In the genomic region with DNA sequence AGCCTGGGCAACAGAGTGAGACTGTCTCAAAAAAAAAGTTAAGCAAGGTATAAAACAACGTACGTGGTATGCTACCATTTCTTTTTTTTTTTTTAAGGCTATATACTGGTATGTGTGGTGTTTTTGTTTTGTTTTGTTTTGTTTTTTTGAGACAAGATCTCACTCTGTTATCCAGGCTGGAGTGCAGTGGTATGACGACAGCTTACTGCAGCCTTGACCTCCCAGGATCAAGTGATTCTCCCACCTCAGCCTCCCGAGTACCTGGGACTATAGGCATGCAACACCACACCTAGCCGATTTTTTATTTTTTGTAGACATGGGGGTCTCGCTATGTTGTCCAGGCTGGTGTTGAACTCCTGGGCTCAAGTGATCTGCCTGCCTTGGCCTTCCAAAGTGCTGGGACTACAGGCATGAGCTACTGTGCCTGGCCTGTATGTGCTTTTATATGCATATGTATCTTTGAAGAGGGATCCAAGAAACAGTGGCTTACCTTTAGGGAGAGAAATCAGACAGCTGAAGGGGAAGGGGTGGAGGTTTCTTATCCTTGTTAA, we compare ENCODE assay signal across 28 cellular contexts.
"Had no signal": no experiment of that assay in that cellular context is flagged by ENCODE, and none has a peak within 500 bp of the region (broad histone marks: within the 10 kb centered on the region; RNA-seq: fewer than 3 reads in every experiment).

No MANE protein-coding gene starts in this region.

- FAIRE-seq: astrocyte, bronchial epithelial cell, frontal cortex had no signal

- H3K9me3 Mint-ChIP-seq: activated CD4-positive, alpha-beta memory T cell treated with anti-CD3 and anti-CD28 coated beads, Interleukin-2, amount 10 ng/mL, durations not matched to agents 7 days and 5 days; activated CD4-positive, alpha-beta T cell treated with anti-CD3 and anti-CD28 coated beads, Interleukin-2, amount 10 ng/mL, durations not matched to agents 7 days and 5 days; activated T-cell treated with anti-CD3 and anti-CD28 coated beads, Interleukin-2, amount 50 U/mL, for 24 hours; activated T-cell treated with anti-CD3 and anti-CD28 coated beads, Interleukin-2, amount 50 U/mL, for 72 hours; central memory CD8-positive, alpha-beta T cell; dendritic cell treated with granulocyte-macrophage colony-stimulating factor and Interleukin-4, amounts not matched to agents 40 ng/mL and 50 ng/mL, for 4 days; endodermal cell had no signal

- H3K27me3 ChIP-seq: brain microvascular endothelial cell, dorsolateral prefrontal cortex had no signal

- DNase-seq: activated CD4-positive, alpha-beta memory T cell treated with anti-CD3 and anti-CD28 coated beads, Interleukin-2, amount 10 ng/mL, durations not matched to agents 7 days and 5 days; activated CD4-positive, alpha-beta T cell treated with anti-CD3 and anti-CD28 coated beads for 1 hour; activated CD4-positive, alpha-beta T cell treated with anti-CD3 and anti-CD28 coated beads for 4 hours; activated CD4-positive, alpha-beta T cell treated with anti-CD3 and anti-CD28 coated beads, Interleukin-2, amount 10 ng/mL, durations not matched to agents 7 days and 5 days; activated CD4-positive, alpha-beta T cell treated with anti-CD3 and anti-CD28 coated beads, Interleukin-2, amount 50 U/mL, for 4 hours; activated CD8-positive, alpha-beta memory T cell treated with anti-CD3 and anti-CD28 coated beads, Interleukin-2, amount 50 U/mL, for 48 hours; activated gamma-delta T cell treated with Interleukin-2 at 50 U/mL for 16 hours; activated naive CD4-positive, alpha-beta T cell treated with anti-CD3 and anti-CD28 coated beads, Interleukin-2, amount 50 U/mL, for 16 hours; activated naive CD4-positive, alpha-beta T cell treated with Interleukin-2 at 50 U/mL for 16 hours; activated T-cell treated with anti-CD3 and anti-CD28 coated beads for 4 hours; activated T-cell treated with anti-CD3 and anti-CD28 coated beads, Interleukin-2, amount 50 U/mL, for 24 hours; activated T-cell treated with anti-CD3 and anti-CD28 coated beads, Interleukin-2, amount 50 U/mL, for 72 hours; amniotic stem cell; anterior cingulate cortex; brain microvascular endothelial cell; effector memory CD4-positive, alpha-beta T cell; endodermal cell; foreskin fibroblast; T-helper 2 cell had no signal

- H3K27ac ChIP-seq: brain microvascular endothelial cell, coronary artery had no signal

- H3K4me3 Mint-ChIP-seq: activated CD4-positive, alpha-beta memory T cell treated with anti-CD3 and anti-CD28 coated beads, Interleukin-2, amount 10 ng/mL, durations not matched to agents 7 days and 5 days; activated CD4-positive, alpha-beta T cell treated with anti-CD3 and anti-CD28 coated beads, Interleukin-2, amount 10 ng/mL, durations not matched to agents 7 days and 5 days; activated naive CD8-positive, alpha-beta T cell; activated T-cell treated with anti-CD3 and anti-CD28 coated beads, Interleukin-2, amount 50 U/mL, for 24 hours; activated T-cell treated with anti-CD3 and anti-CD28 coated beads, Interleukin-2, amount 50 U/mL, for 72 hours; central memory CD8-positive, alpha-beta T cell; dendritic cell treated with granulocyte-macrophage colony-stimulating factor and Interleukin-4, amounts not matched to agents 40 ng/mL and 50 ng/mL, for 4 days; endodermal cell had no signal

- H3K4me3 ChIP-seq: coronary artery, dorsolateral prefrontal cortex had no signal

- H3K27me3 Mint-ChIP-seq: activated CD4-positive, alpha-beta T cell treated with anti-CD3 and anti-CD28 coated beads, Interleukin-2, amount 10 ng/mL, durations not matched to agents 7 days and 5 days; activated naive CD8-positive, alpha-beta T cell; activated T-cell treated with anti-CD3 and anti-CD28 coated beads, Interleukin-2, amount 50 U/mL, for 24 hours; central memory CD8-positive, alpha-beta T cell had no signal

- H3K27ac Mint-ChIP-seq: activated CD4-positive, alpha-beta memory T cell treated with anti-CD3 and anti-CD28 coated beads, Interleukin-2, amount 10 ng/mL, durations not matched to agents 7 days and 5 days; activated CD4-positive, alpha-beta T cell treated with anti-CD3 and anti-CD28 coated beads, Interleukin-2, amount 10 ng/mL, durations not matched to agents 7 days and 5 days; activated naive CD8-positive, alpha-beta T cell; activated T-cell treated with anti-CD3 and anti-CD28 coated beads, Interleukin-2, amount 50 U/mL, for 24 hours; dendritic cell treated with granulocyte-macrophage colony-stimulating factor and Interleukin-4, amounts not matched to agents 40 ng/mL and 50 ng/mL, for 4 days; endodermal cell had no signal

- ATAC-seq: activated T-cell treated with anti-CD3 and anti-CD28 coated beads, Interleukin-2, amount 50 U/mL, for 72 hours; esophagus mucosa had no signal
